ENCODE assay signal across 19 cellular contexts in genomic region chr11:124825876-124826275, GRCh38. TPM values are rescaled to one million over a fixed set of nuclear protein-coding genes. Genes with fewer than 3 reads are reported as not detected.
A peak's percentile ranks its signal among the peaks of the same experiment; 100 is the strongest.
DNase-seq lines count a peak whose midpoint lies in the region; ATAC-seq and TF ChIP-seq lines count a peak whose summit lies in the region.
"Had no signal": no experiment of that assay in that cellular context is flagged by ENCODE, and none has a peak within 500 bp of the region (broad histone marks: within the 10 kb centered on the region; RNA-seq: fewer than 3 reads in every experiment).

No MANE protein-coding gene starts in this region.

- no peaks in the 10 kb centered on the region for H3K36me3 Mint-ChIP-seq in osteocyte (ENCODE audit: unreplicated experiment)
- H3K36me3 Mint-ChIP-seq: CD4-positive, CD25-positive, alpha-beta regulatory T cell; CD8-positive, alpha-beta T cell had no signal

- no peak overlapping the region for H3K27ac Mint-ChIP-seq in osteocyte (ENCODE audit: unreplicated experiment)
- H3K27ac Mint-ChIP-seq: B cell; CD4-positive, CD25-positive, alpha-beta regulatory T cell; CD8-positive, alpha-beta T cell had no signal

- H3K9me3 Mint-ChIP-seq in osteocyte (ENCODE audit: unreplicated experiment), result no peaks in the 10 kb centered on the region
- H3K9me3 Mint-ChIP-seq: CD8-positive, alpha-beta T cell had no signal

- no peak for ATAC-seq in GM21737 (IDR thresholded peaks at IDR 0.05; ENCODE audit: unreplicated experiment)
- ATAC-seq: CD8-positive, alpha-beta T cell; GM12878 had no signal

- in situ Hi-C loops in GM13976 (cut with MboI; ENCODE audit: low sequenced_read_pairs, unreplicated experiment), result no loop called here

- TF ChIP-seq CTCF in osteocyte (IDR thresholded peaks at IDR 0.05) (no peak), GM13976 (IDR thresholded peaks at IDR 0.05; ENCODE audit: borderline replicate concordance, control extremely low read depth, extremely low read depth, insufficient read depth, missing control alignments) (no peak)

- H3K27me3 Mint-ChIP-seq in osteocyte (ENCODE audit: unreplicated experiment), result peaks cover 48% of the 10 kb centered on the region

- peak overlapping the region; percentile 15 for H3K27ac ChIP-seq in cingulate gyrus (ENCODE audit: low read depth, low read length)
- H3K27ac ChIP-seq: 22Rv1, BLaER1, C4-2B had no signal

- DNase-seq in EH (ENCODE audit: low read depth) (peak; percentile 26), osteocyte (ENCODE audit: extremely low spot score, unreplicated experiment) (peak; percentile 30), activated T-cell treated with anti-CD3 and anti-CD28 coated beads for 4 hours (no peak), GM13976 (ENCODE audit: low spot score) (no peak)
- DNase-seq: Caco-2; CD4-positive, CD25-positive, alpha-beta regulatory T cell; CD8-positive, alpha-beta T cell; DMS153; DND-41; EL; GDM1; GOT3 had no signal

- no peaks in the 10 kb centered on the region for H3K4me1 Mint-ChIP-seq in osteocyte (ENCODE audit: unreplicated experiment)
- H3K4me1 Mint-ChIP-seq: B cell; CD4-positive, CD25-positive, alpha-beta regulatory T cell had no signal

- no peak overlapping the region for H3K4me3 Mint-ChIP-seq in osteocyte (ENCODE audit: unreplicated experiment)
- H3K4me3 Mint-ChIP-seq: B cell; CD4-positive, CD25-positive, alpha-beta regulatory T cell; CD8-positive, alpha-beta T cell had no signal

RNA-seq across cellular contexts. Expression of gene MSANTD2, which starts 25.7 kb away (rescaled TPM):
- 14.3 and 15.2 TPM in 2 replicates for total RNA-seq in osteocyte

RNA-seq across cellular contexts. Expression of gene ROBO3, which starts 39.4 kb away (rescaled TPM):
- 14.5 and 15.3 TPM in 2 replicates for total RNA-seq in osteocyte

Comparison
In these comparisons a context has a peak if more than half of its experiments do, and no peak if none do; other contexts are left out.
1. DNase-seq: peak in EH (single experiment) and osteocyte (single experiment); none in activated T-cell treated with anti-CD3 and anti-CD28 coated beads for 4 hours (single experiment) and GM13976 (single experiment).